9 cellular contexts compared by ENCODE assay signal in the genomic region with DNA sequence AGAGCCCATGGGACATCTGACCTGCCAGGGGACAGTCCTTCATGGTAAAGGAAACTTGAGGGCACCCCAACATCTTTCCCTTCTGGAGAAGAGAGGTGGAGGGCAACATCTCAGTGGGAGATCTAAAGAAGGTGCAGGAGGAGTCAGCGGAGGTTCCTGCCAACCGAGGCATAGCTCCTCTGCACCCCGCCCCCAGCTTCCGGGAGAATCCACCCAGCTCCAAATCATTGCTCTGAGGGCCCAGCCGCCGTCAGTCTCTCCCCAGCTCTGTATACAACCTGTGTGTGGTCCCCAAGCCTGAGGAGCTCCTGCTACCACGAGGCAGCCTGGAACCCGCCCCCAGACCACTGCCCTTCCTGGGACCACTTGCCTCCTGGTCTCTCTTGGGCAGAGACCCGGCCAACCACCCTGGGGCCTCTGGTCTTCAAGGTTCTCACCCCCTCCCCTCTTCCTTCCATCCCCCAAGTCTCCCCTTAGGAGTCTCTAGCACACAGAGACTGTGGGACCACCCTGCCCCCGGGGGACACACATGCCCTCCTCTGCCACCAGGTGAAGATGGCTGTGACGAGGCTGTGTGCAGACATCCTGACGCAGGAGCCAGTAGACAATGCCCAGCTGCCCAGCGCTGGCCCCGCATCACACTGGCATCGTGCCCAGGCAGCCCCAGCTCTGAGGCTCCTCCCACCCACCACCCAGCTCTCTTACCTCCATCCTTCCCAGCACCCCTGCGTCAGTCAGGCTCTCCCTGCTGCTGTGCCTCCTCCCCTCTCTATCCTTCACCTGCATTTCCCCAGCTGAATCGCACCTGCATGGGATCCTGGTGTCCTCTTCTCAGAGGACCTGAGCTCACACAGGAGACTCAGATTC.
A peak's percentile ranks its signal among the peaks of the same experiment; 100 is the strongest.
DNase-seq lines count a peak whose midpoint lies in the region; ATAC-seq and TF ChIP-seq lines count a peak whose summit lies in the region.
"Had no signal": no experiment of that assay in that cellular context is flagged by ENCODE, and none has a peak within 500 bp of the region (broad histone marks: within the 10 kb centered on the region; RNA-seq: fewer than 3 reads in every experiment).

No MANE protein-coding gene starts in this region.

- no peak for ATAC-seq in HG02840 (IDR thresholded peaks at IDR 0.05; ENCODE audit: low FRiP score, unreplicated experiment)

- intact Hi-C loops in posterior cingulate gyrus (cut with DNase I): no loop called here

- H3K4me3 ChIP-seq in epithelial cell of esophagus (ENCODE audit: low read length): no peak overlapping the region
- H3K4me3 ChIP-seq: ovary had no signal

- no peak for TF ChIP-seq CTCF in epithelial cell of esophagus (IDR thresholded peaks at IDR 0.05; ENCODE audit: insufficient read depth, low read depth, low read length, missing control alignments)

- peak; percentile 42 for DNase-seq in stimulated activated CD4-positive, alpha-beta T cell treated with anti-CD3 and anti-CD28 coated beads, Interleukin-1b, Interleukin-23, amount 100 ng/mL, for 48 hours
- DNase-seq in stimulated activated CD4-positive, alpha-beta T cell treated with anti-CD3 and anti-CD28 coated beads, Interleukin-2, amount 100 ng/mL, for 48 hours: no peak
- DNase-seq in SHP77 treated with DMSO at 0.1 percent for 48 hours (lab: John Stamatoyannopoulos, UW): peak; percentile 78
- DNase-seq in epithelial cell of esophagus (ENCODE audit: low read depth): peak; percentile 16
- no peak for DNase-seq in NAMALWA (ENCODE audit: low spot score)
- DNase-seq in cortex of kidney (lab: John Stamatoyannopoulos, UW): no peak
- DNase-seq in posterior cingulate gyrus: no peak
- DNase-seq: ovary had no signal

Comparison
In these comparisons a context has a peak if more than half of its experiments do, and no peak if none do; other contexts are left out.
1. DNase-seq: peak in stimulated activated CD4-positive, alpha-beta T cell treated with anti-CD3 and anti-CD28 coated beads, Interleukin-1b, Interleukin-23, amount 100 ng/mL, for 48 hours (single experiment), SHP77 treated with DMSO at 0.1 percent for 48 hours (single experiment) and epithelial cell of esophagus (single experiment); none in stimulated activated CD4-positive, alpha-beta T cell treated with anti-CD3 and anti-CD28 coated beads, Interleukin-2, amount 100 ng/mL, for 48 hours (0 of 2), NAMALWA (single experiment), cortex of kidney (single experiment) and posterior cingulate gyrus (0 of 10).